1 cellular context compared by ENCODE assay signal in the genomic region with DNA sequence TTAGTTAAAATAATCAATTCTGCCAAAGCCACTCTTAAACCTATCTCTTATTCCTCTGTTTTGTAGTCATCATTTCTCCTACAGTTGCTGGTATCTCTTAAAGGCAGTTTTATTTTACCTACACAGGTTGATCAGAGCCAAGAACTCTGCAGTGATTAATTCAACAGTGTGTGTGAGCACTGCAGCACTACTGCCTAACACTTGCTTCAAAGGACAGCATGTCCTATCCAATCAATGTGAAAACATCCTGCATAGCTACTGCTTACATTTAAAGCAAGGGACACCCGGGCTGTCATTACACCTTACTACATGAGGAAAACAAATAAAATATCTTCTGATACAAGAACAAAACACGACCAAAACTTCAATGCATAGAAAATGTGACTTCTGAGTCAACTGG.
TF ChIP-seq lines count a peak whose summit lies in the region.

No MANE protein-coding gene starts in this region.

TF ChIP-seq in HEK293T, 16 proteins besides CTCF, POLR2A, EP300 and RAD21:
- TF ChIP-seq SUZ12 (IDR thresholded peaks at IDR 0.05), result no peak
- TF ChIP-seq FOXA1 (IDR thresholded peaks at IDR 0.05), result no peak
- TF ChIP-seq CTBP1 (IDR thresholded peaks at IDR 0.05; ENCODE audit: borderline replicate concordance), result no peak
- no peak for TF ChIP-seq L3MBTL2 (conservative IDR thresholded peaks at IDR 0.05)
- TF ChIP-seq ZNF384 (IDR thresholded peaks at IDR 0.05), result no peak
- TF ChIP-seq LEF1 (IDR thresholded peaks at IDR 0.05; ENCODE audit: borderline replicate concordance), result no peak
- no peak for TF ChIP-seq SP1 (IDR thresholded peaks at IDR 0.05)
- TF ChIP-seq HDGF (IDR thresholded peaks at IDR 0.05; ENCODE audit: borderline replicate concordance), result no peak
- no peak for TF ChIP-seq FOXM1 (IDR thresholded peaks at IDR 0.05; ENCODE audit: borderline replicate concordance)
- no peak for TF ChIP-seq ARNT (IDR thresholded peaks at IDR 0.05)
- no peak for TF ChIP-seq BHLHE40 (IDR thresholded peaks at IDR 0.05; ENCODE audit: borderline replicate concordance)
- TF ChIP-seq, protein P1, sequence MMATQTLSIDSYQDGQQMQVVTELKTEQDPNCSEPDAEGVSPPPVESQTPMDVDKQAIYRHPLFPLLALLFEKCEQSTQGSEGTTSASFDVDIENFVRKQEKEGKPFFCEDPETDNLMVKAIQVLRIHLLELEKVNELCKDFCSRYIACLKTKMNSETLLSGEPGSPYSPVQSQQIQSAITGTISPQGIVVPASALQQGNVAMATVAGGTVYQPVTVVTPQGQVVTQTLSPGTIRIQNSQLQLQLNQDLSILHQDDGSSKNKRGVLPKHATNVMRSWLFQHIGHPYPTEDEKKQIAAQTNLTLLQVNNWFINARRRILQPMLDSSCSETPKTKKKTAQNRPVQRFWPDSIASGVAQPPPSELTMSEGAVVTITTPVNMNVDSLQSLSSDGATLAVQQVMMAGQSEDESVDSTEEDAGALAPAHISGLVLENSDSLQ (IDR thresholded peaks at IDR 0.05), result no peak
TF ChIP-seq in HEK293T: peak in this region for 0.
